Comparison of ENCODE assay signal across 8 cellular contexts in the genomic region with DNA sequence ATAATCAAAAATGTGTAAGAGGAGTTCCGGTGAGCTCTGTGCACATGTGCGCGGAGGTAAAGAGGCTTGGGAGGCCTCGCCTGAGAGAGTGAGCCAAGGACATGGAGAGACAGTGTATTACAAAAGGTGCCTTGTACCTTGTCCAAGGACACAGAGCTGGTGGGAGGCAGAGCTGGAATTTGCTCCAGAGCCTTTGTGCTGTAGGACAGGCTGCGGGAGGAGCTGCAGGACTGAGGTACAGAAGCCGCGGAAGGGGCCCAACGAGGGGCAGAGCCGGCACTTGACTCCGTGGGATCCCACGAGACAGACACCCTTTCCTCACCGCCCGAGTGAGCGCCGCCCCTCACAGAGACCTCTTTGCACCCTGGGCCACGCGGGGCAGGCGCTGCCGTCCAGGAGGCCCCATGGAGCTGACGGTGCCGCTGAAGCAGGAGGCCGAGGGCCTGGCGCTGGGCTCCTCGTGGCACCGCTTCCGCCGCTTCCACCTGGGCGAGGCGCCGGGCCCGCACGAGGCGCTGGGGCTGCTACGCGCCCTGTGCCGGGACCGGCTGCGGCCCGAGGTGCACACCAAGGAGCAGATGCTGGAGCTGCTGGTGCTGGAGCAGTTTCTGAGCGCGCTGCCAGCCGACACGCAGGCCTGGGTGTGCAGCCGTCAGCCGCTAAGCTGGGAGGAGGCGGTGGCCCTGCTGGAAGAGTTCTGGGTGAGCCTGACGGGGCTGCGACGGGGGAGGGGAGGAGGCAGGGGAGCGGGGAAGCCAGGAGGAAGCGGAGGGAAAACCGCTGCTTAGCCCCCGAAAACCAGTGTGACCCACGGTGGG.
DNase-seq lines count a peak whose midpoint lies in the region; ATAC-seq and TF ChIP-seq lines count a peak whose summit lies in the region.

No MANE protein-coding gene starts in this region.

- H3K4me3 Mint-ChIP-seq in WTC11: peak overlapping the region; percentile 61

- H3K36me3 Mint-ChIP-seq in WTC11: peaks cover 6% of the 10 kb centered on the region

- TF ChIP-seq POLR2A in prostate gland (IDR thresholded peaks at IDR 0.05) (no peak), GM18505 (IDR thresholded peaks at IDR 0.05; ENCODE audit: borderline replicate concordance, extremely low read depth, insufficient read depth, insufficient read length) (no peak)

- POLR2A ChIA-PET in WTC11 (lab: Charles Lee): interaction anchor here (0.6 to 1.1 kb wide), 2 partner anchors 58 to 94 kb away, joined by 3 to 4 read pairs; a partner anchor contains a TSS

- no peaks in the 10 kb centered on the region for H3K27me3 ChIP-seq in prostate gland (replicated peaks; ENCODE audit: insufficient read depth)

- no peaks in the 10 kb centered on the region for H3K9me3 ChIP-seq in prostate gland

- peak; percentile 75 for DNase-seq in G401 (ENCODE audit: low spot score)
- DNase-seq in WTC11 (ENCODE audit: low spot score): peak; percentile 64
- peak; percentile 63 for DNase-seq in Right ventricle myocardium superior
- DNase-seq in prostate gland (ENCODE audit: low spot score): peak; percentile 3
- no peak for DNase-seq in NCI-H748 (lab: John Stamatoyannopoulos, UW; ENCODE audit: unreplicated experiment)
- DNase-seq in NCI-H146 (lab: John Stamatoyannopoulos, UW): no peak

- peaks cover 9% of the 10 kb centered on the region for H3K4me1 Mint-ChIP-seq in WTC11

- intact Hi-C loops in Right ventricle myocardium superior (cut with DNase I) (no loop called here), prostate gland (cut with DNase I) (no loop called here)

- H3K9me3 Mint-ChIP-seq in WTC11: peaks cover 7% of the 10 kb centered on the region

- no peaks in the 10 kb centered on the region for H3K36me3 ChIP-seq in prostate gland

- H3K4me3 ChIP-seq in prostate gland: peak overlapping the region; percentile 17 to 18

- ATAC-seq in WTC11 (peak; percentile 66), Right ventricle myocardium superior (ENCODE audit: poor library complexity) (peak; percentile 81), GM18505 (IDR thresholded peaks at IDR 0.05; ENCODE audit: unreplicated experiment) (no peak), HG03520 (IDR thresholded peaks at IDR 0.05; ENCODE audit: unreplicated experiment) (no peak)

- H3K27ac Mint-ChIP-seq in WTC11: no peak overlapping the region

- no peaks in the 10 kb centered on the region for H3K4me1 ChIP-seq in prostate gland (replicated peaks)

- H3K27ac ChIP-seq in prostate gland: no peak overlapping the region

- CTCF ChIA-PET in WTC11 (lab: Charles Lee): interaction anchor here (1.0 to 2.6 kb wide), 6 partner anchors 13 to 799 kb away, joined by 3 to 17 read pairs (median 4); a partner anchor contains a TSS

- H3K27me3 Mint-ChIP-seq in WTC11 (ENCODE audit: low read depth): peaks cover 15% of the 10 kb centered on the region

- WGBS in prostate gland: 18% methylated on average over 50 of the region's 54 CpGs

- in situ Hi-C loops in G401 (cut with HindIII; ENCODE audit: low sequenced_read_pairs): no loop called here

- no peak for TF ChIP-seq CTCF in WTC11 (IDR thresholded peaks at IDR 0.05)
- TF ChIP-seq CTCF in prostate gland (IDR thresholded peaks at IDR 0.05): no peak

TF ChIP-seq in WTC11, 78 proteins besides CTCF, POLR2A, EP300 and RAD21 (continues in another document):
- TF ChIP-seq TEAD1 (CRISPR knock-in tag; IDR thresholded peaks at IDR 0.05) (peak; percentile 40; the same call in 1 of the 2 replicates), SMAD4 (CRISPR knock-in tag; IDR thresholded peaks at IDR 0.05) (no peak), NFE2L1 (CRISPR knock-in tag; IDR thresholded peaks at IDR 0.05) (peak; percentile 52; the same call in 1 of the 2 replicates), MYBL2 (CRISPR knock-in tag; IDR thresholded peaks at IDR 0.05) (peak; percentile 72; the same call in 1 of the 2 replicates), NR3C1 (CRISPR knock-in tag; conservative IDR thresholded peaks at IDR 0.05; ENCODE audit: low read depth) (no peak), CREB1 (CRISPR knock-in tag; IDR thresholded peaks at IDR 0.05) (0 out of 2 replicates have a peak, but pooled peaks have one; percentile 41), NR2C2 (CRISPR knock-in tag; IDR thresholded peaks at IDR 0.05) (peak; percentile 43; the same call in 1 of the 2 replicates), CREM (CRISPR knock-in tag; IDR thresholded peaks at IDR 0.05) (0 out of 2 replicates have a peak, but pooled peaks have one; percentile 38), ELF4 (CRISPR knock-in tag; IDR thresholded peaks at IDR 0.05; ENCODE audit: low read depth) (0 out of 2 replicates have a peak, but pooled peaks have one; percentile 54), ZNF138 (CRISPR knock-in tag; conservative IDR thresholded peaks at IDR 0.05) (peak; percentile 69; the same call in 1 of the 2 replicates)
- TF ChIP-seq, protein P1, sequence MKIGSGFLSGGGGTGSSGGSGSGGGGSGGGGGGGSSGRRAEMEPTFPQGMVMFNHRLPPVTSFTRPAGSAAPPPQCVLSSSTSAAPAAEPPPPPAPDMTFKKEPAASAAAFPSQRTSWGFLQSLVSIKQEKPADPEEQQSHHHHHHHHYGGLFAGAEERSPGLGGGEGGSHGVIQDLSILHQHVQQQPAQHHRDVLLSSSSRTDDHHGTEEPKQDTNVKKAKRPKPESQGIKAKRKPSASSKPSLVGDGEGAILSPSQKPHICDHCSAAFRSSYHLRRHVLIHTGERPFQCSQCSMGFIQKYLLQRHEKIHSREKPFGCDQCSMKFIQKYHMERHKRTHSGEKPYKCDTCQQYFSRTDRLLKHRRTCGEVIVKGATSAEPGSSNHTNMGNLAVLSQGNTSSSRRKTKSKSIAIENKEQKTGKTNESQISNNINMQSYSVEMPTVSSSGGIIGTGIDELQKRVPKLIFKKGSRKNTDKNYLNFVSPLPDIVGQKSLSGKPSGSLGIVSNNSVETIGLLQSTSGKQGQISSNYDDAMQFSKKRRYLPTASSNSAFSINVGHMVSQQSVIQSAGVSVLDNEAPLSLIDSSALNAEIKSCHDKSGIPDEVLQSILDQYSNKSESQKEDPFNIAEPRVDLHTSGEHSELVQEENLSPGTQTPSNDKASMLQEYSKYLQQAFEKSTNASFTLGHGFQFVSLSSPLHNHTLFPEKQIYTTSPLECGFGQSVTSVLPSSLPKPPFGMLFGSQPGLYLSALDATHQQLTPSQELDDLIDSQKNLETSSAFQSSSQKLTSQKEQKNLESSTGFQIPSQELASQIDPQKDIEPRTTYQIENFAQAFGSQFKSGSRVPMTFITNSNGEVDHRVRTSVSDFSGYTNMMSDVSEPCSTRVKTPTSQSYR (CRISPR knock-in tag; IDR thresholded peaks at IDR 0.05): 0 out of 2 replicates have a peak, but pooled peaks have one; percentile 17
- TF ChIP-seq, protein P2, sequence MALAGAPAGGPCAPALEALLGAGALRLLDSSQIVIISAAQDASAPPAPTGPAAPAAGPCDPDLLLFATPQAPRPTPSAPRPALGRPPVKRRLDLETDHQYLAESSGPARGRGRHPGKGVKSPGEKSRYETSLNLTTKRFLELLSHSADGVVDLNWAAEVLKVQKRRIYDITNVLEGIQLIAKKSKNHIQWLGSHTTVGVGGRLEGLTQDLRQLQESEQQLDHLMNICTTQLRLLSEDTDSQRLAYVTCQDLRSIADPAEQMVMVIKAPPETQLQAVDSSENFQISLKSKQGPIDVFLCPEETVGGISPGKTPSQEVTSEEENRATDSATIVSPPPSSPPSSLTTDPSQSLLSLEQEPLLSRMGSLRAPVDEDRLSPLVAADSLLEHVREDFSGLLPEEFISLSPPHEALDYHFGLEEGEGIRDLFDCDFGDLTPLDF (CRISPR knock-in tag; IDR thresholded peaks at IDR 0.05): 0 out of 2 replicates have a peak, but pooled peaks have one; percentile 66
- TF ChIP-seq, protein P3, sequence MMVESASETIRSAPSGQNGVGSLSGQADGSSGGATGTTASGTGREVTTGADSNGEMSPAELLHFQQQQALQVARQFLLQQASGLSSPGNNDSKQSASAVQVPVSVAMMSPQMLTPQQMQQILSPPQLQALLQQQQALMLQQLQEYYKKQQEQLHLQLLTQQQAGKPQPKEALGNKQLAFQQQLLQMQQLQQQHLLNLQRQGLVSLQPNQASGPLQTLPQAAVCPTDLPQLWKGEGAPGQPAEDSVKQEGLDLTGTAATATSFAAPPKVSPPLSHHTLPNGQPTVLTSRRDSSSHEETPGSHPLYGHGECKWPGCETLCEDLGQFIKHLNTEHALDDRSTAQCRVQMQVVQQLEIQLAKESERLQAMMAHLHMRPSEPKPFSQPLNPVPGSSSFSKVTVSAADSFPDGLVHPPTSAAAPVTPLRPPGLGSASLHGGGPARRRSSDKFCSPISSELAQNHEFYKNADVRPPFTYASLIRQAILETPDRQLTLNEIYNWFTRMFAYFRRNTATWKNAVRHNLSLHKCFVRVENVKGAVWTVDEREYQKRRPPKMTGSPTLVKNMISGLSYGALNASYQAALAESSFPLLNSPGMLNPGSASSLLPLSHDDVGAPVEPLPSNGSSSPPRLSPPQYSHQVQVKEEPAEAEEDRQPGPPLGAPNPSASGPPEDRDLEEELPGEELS (CRISPR knock-in tag; IDR thresholded peaks at IDR 0.05): peak; percentile 61; the same call in 1 of the 2 replicates

Comparison
In these comparisons a context has a peak if more than half of its experiments do, and no peak if none do; other contexts are left out.
1. DNase-seq: peak in G401 (single experiment), WTC11 (single experiment), Right ventricle myocardium superior (single experiment) and prostate gland (single experiment); none in NCI-H748 (single experiment) and NCI-H146 (single experiment).
2. ATAC-seq: peak in WTC11 (single experiment) and Right ventricle myocardium superior (single experiment); none in GM18505 (single experiment) and HG03520 (single experiment).